8 cellular contexts compared by ENCODE assay signal in the genomic region with DNA sequence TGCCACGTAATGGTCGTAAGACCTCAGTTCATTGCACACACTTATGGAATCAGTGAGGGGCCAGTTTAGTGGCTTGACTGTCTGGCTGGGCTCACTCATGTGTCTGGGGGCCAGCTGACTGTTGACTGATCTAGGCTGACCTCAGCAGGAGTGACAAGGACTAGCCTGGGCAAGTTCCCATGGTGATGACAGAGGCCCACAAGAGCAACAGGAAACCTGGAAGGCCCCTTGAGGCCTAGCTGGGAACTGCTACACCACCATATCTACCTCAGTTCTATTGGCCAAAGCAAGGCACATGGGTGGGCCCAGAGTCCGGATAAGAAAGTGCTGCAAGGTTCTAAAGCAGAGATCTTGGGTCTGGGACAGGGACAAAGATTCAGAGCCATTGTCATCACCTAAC. TPM values are rescaled to one million over a fixed set of nuclear protein-coding genes. Genes with fewer than 3 reads are reported as not detected.
DNase-seq lines count a peak whose midpoint lies in the region; ATAC-seq lines count a peak whose summit lies in the region.

No MANE protein-coding gene starts in this region.

- H3K27me3 Mint-ChIP-seq in T-helper 2 cell treated with Interferon-gamma antibody and Interleukin-4, amounts not matched to agents 5 μg/mL and 100 μg/mL, for 36 hours (ENCODE audit: low read depth), result peaks cover under 1% of the 10 kb centered on the region

- no peak overlapping the region for H3K4me3 Mint-ChIP-seq in T-helper 2 cell treated with Interferon-gamma antibody and Interleukin-4, amounts not matched to agents 5 μg/mL and 100 μg/mL, for 36 hours

- H3K4me1 Mint-ChIP-seq in T-helper 2 cell treated with Interferon-gamma antibody and Interleukin-4, amounts not matched to agents 5 μg/mL and 100 μg/mL, for 36 hours (ENCODE audit: low read depth), result peaks cover 2% of the 10 kb centered on the region

- no peaks in the 10 kb centered on the region for H3K36me3 Mint-ChIP-seq in T-helper 2 cell treated with Interferon-gamma antibody and Interleukin-4, amounts not matched to agents 5 μg/mL and 100 μg/mL, for 36 hours (ENCODE audit: low read depth)

- no peak overlapping the region for H3K27ac Mint-ChIP-seq in T-helper 2 cell treated with Interferon-gamma antibody and Interleukin-4, amounts not matched to agents 5 μg/mL and 100 μg/mL, for 36 hours

- ATAC-seq in GM18861 (IDR thresholded peaks at IDR 0.05; ENCODE audit: unreplicated experiment) (peak; percentile 67), HG03045 (IDR thresholded peaks at IDR 0.05; ENCODE audit: unreplicated experiment) (no peak)

- no peaks in the 10 kb centered on the region for H3K9me3 Mint-ChIP-seq in T-helper 2 cell treated with Interferon-gamma antibody and Interleukin-4, amounts not matched to agents 5 μg/mL and 100 μg/mL, for 36 hours

- DNase-seq in CD1c-positive myeloid dendritic cell (ENCODE audit: extremely low spot score) (peak; percentile 54), HT1080 (ENCODE audit: low read depth) (peak; percentile 80), iPS-NIHi11 (ENCODE audit: low spot score) (peak; percentile 80), NCI-H446 (lab: John Stamatoyannopoulos, UW) (no peak)
- DNase-seq in T-helper 2 cell treated with Interferon-gamma antibody and Interleukin-4, amounts not matched to agents 5 μg/mL and 100 μg/mL, for 36 hours (ENCODE audit: low spot score), result peak; percentile 10
- no peak for DNase-seq in effector CD8-positive, alpha-beta T cell (lab: John Stamatoyannopoulos, UW)

RNA-seq across cellular contexts. Expression of gene RFLNA, which starts 21.3 kb away (rescaled TPM):
- 0.03 TPM in 1 of 2 replicates, not detected in the other for total RNA-seq in HT1080 (2014; rRNA removed; shearing (Covaris generic))
- 0.05 TPM in 1 of 2 replicates, not detected in the other for polyA plus RNA-seq in HT1080 (2015; cell fraction: cytosol; rRNA removed)
- polyA plus RNA-seq in HT1080 (2015; cell fraction: nucleus; rRNA removed), result not detected in 2 replicates

Comparison
In these comparisons a context has a peak if more than half of its experiments do, and no peak if none do; other contexts are left out.
1. DNase-seq: peak in CD1c-positive myeloid dendritic cell (single experiment), HT1080 (single experiment), T-helper 2 cell treated with Interferon-gamma antibody and Interleukin-4, amounts not matched to agents 5 μg/mL and 100 μg/mL, for 36 hours (single experiment) and iPS-NIHi11 (single experiment); none in NCI-H446 (0 of 2) and effector CD8-positive, alpha-beta T cell (single experiment).